27 cellular contexts compared by ENCODE assay signal in genomic region chr18:7071600-7071999, GRCh38. TPM values are rescaled to one million over a fixed set of nuclear protein-coding genes. Genes with fewer than 3 reads are reported as not detected.
"Had no signal": no experiment of that assay in that cellular context is flagged by ENCODE, and none has a peak within 500 bp of the region (broad histone marks: within the 10 kb centered on the region; RNA-seq: fewer than 3 reads in every experiment).

No MANE protein-coding gene starts in this region.

- H3K27me3 ChIP-seq: esophagus muscularis mucosa, foreskin keratinocyte, right lobe of liver, tibial nerve, upper lobe of right lung, vagina had no signal

- ATAC-seq: foreskin keratinocyte; heart right ventricle; left colon; lower lobe of right lung; naive thymus-derived CD8-positive, alpha-beta T cell; right lobe of liver; stimulated activated naive B cell treated with anti-CD40 and anti-IgM and Interleukin-4, amounts not matched to agents 10 μg/mL and 1 μg/mL and 100 μg/mL, for 72 hours; upper lobe of right lung had no signal

- H3K4me1 ChIP-seq: foreskin keratinocyte, heart right ventricle, left ventricle myocardium inferior, lower lobe of right lung, right lobe of liver, upper lobe of right lung, vagina had no signal

- FAIRE-seq: endothelial cell of umbilical vein, small intestine had no signal

- H3K36me3 ChIP-seq: esophagus muscularis mucosa, heart right ventricle, left ventricle myocardium inferior, lower lobe of right lung, right lobe of liver, thoracic aorta, tibial nerve, upper lobe of right lung, vagina had no signal

- H3K27ac ChIP-seq: coronary artery, esophagus muscularis mucosa, foreskin keratinocyte, heart right ventricle, left ventricle myocardium inferior, lower lobe of right lung, right lobe of liver, thoracic aorta, tibial nerve, upper lobe of right lung, vagina had no signal

- DNase-seq: dermis blood vessel endothelial cell; effector memory CD4-positive, alpha-beta T cell; foreskin keratinocyte; glutamatergic neuron; heart right ventricle; hippocampal formation; islet precursor cell; kidney glomerular epithelial cell; left colon; left ventricle myocardium inferior; lower lobe of right lung; naive thymus-derived CD8-positive, alpha-beta T cell; nephron progenitor cell; nucleus accumbens; retina; right lobe of liver; small intestine; stimulated activated CD4-positive, alpha-beta T cell treated with anti-CD3 and anti-CD28 coated beads, Interleukin-15, amount 100 ng/mL, for 24 hours; stimulated activated CD4-positive, alpha-beta T cell treated with anti-CD3 and anti-CD28 coated beads, Interleukin-2, amount 100 ng/mL, for 48 hours; stimulated activated naive B cell treated with anti-CD40 and anti-IgM and Interleukin-4, amounts not matched to agents 10 μg/mL and 1 μg/mL and 100 μg/mL, for 72 hours; upper lobe of right lung had no signal

- H3K9me3 ChIP-seq: left ventricle myocardium inferior, lower lobe of right lung, right lobe of liver, thoracic aorta, tibial nerve, upper lobe of right lung, vagina had no signal

- H3K4me3 ChIP-seq: coronary artery, esophagus muscularis mucosa, heart right ventricle, left ventricle myocardium inferior, lower lobe of right lung, right lobe of liver, thoracic aorta, tibial nerve, upper lobe of right lung, vagina had no signal

RNA-seq across cellular contexts. Expression of gene LAMA1, which starts 46.0 kb away (rescaled TPM):
- total RNA-seq: endothelial cell of umbilical vein; left ventricle myocardium inferior; naive thymus-derived CD8-positive, alpha-beta T cell had no signal
- polyA plus RNA-seq: naive thymus-derived CD8-positive, alpha-beta T cell had no signal
